ENCODE assay signal across 11 cellular contexts in the genomic region with DNA sequence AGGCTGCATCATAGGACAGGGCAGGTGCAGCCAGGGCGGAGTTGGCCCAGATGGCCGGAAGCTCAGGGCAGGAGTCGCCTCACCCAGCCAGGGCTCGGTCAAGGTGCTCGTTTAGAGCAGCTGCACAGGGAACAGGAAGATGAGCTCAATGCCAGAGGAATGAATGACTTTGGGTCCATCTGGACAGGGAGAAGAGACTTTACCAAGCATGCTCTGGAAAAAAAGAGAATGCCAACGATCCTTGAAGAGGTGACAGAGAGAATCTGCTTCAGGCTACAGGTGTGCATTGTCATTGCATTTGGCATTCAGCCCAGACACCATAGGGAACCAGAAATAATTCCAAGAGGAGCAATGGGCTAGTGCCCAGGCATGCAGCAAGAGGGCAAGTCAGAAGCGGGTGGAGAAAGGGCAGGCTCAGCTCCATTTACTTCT. TPM values are rescaled to one million over a fixed set of nuclear protein-coding genes. Genes with fewer than 3 reads are reported as not detected.
DNase-seq lines count a peak whose midpoint lies in the region; ATAC-seq and TF ChIP-seq lines count a peak whose summit lies in the region.
"Had no signal": no experiment of that assay in that cellular context is flagged by ENCODE, and none has a peak within 500 bp of the region (broad histone marks: within the 10 kb centered on the region; RNA-seq: fewer than 3 reads in every experiment).

No MANE protein-coding gene starts in this region.

- CTCF ChIA-PET in activated CD8-positive, alpha-beta T cell treated with anti-CD3 and anti-CD28 coated beads, Interleukin-2, amount 10 ng/mL, durations not matched to agents 7 days and 5 days (lab: Charles Lee) = interaction anchor here (1.2 kb wide), 1 partner anchor 202 kb away, joined by 3 read pairs; no protein-coding TSS in a partner anchor

- no peaks in the 10 kb centered on the region for H3K9me3 ChIP-seq in mucosa of descending colon

- H3K27me3 Mint-ChIP-seq in activated CD8-positive, alpha-beta T cell treated with anti-CD3 and anti-CD28 coated beads, Interleukin-2, amount 10 ng/mL, durations not matched to agents 7 days and 5 days (ENCODE audit: low read depth) = peaks cover 20% of the 10 kb centered on the region

- H3K4me1 Mint-ChIP-seq in activated CD8-positive, alpha-beta T cell treated with anti-CD3 and anti-CD28 coated beads, Interleukin-2, amount 10 ng/mL, durations not matched to agents 7 days and 5 days (ENCODE audit: low read depth) = no peaks in the 10 kb centered on the region
- H3K4me1 Mint-ChIP-seq: activated B cell treated with CpG ODN at 0.5 μM for 24 hours; activated naive CD8-positive, alpha-beta T cell treated with anti-CD3 and anti-CD28 coated beads, Interleukin-2, amount 10 ng/mL, durations not matched to agents 7 days and 5 days had no signal

- H3K4me3 Mint-ChIP-seq in activated CD8-positive, alpha-beta T cell treated with anti-CD3 and anti-CD28 coated beads, Interleukin-2, amount 10 ng/mL, durations not matched to agents 7 days and 5 days = no peak overlapping the region
- H3K4me3 Mint-ChIP-seq: activated B cell treated with CpG ODN at 0.5 μM for 24 hours; activated naive CD8-positive, alpha-beta T cell treated with anti-CD3 and anti-CD28 coated beads, Interleukin-2, amount 10 ng/mL, durations not matched to agents 7 days and 5 days had no signal

- no peak overlapping the region for H3K4me3 ChIP-seq in mucosa of descending colon

- TF ChIP-seq CTCF in mucosa of descending colon (IDR thresholded peaks at IDR 0.05) = no peak

- peaks cover 5% of the 10 kb centered on the region for H3K4me1 ChIP-seq in mucosa of descending colon (ENCODE audit: low read depth)

- peak; percentile 100 for ATAC-seq in mucosa of descending colon
- ATAC-seq in activated CD8-positive, alpha-beta T cell treated with anti-CD3 and anti-CD28 coated beads, Interleukin-2, amount 10 ng/mL, durations not matched to agents 7 days and 5 days = no peak

- intact Hi-C loops in mucosa of descending colon (cut with DNase I, micrococcal nuclease) = no loop called here

- no peak overlapping the region for H3K27ac Mint-ChIP-seq in activated CD8-positive, alpha-beta T cell treated with anti-CD3 and anti-CD28 coated beads, Interleukin-2, amount 10 ng/mL, durations not matched to agents 7 days and 5 days
- H3K27ac Mint-ChIP-seq: activated B cell treated with CpG ODN at 0.5 μM for 24 hours; activated naive CD8-positive, alpha-beta T cell treated with anti-CD3 and anti-CD28 coated beads, Interleukin-2, amount 10 ng/mL, durations not matched to agents 7 days and 5 days had no signal

- POLR2A ChIA-PET in activated CD8-positive, alpha-beta T cell treated with anti-CD3 and anti-CD28 coated beads, Interleukin-2, amount 10 ng/mL, durations not matched to agents 7 days and 5 days (lab: Charles Lee) = no interaction called here

- DNase-seq in DMS79 treated with DMSO at 0.1 percent for 48 hours (lab: John Stamatoyannopoulos, UW) = peak; percentile 91
- DNase-seq in NCI-H2081 treated with DMSO at 0.1 percent for 48 hours (lab: John Stamatoyannopoulos, UW) = peak; percentile 88
- peak; percentile 78 for DNase-seq in SW480 (ENCODE audit: low spot score)
- peak; percentile 81 to 86 (median 85) for DNase-seq in mucosa of descending colon
- DNase-seq in stimulated activated CD8-positive, alpha-beta memory T cell treated with anti-CD3 and anti-CD28 coated beads, Interleukin-4, amount 100 ng/mL, for 48 hours = no peak
- no peak for DNase-seq in activated CD8-positive, alpha-beta T cell treated with anti-CD3 and anti-CD28 coated beads, Interleukin-2, amount 10 ng/mL, durations not matched to agents 7 days and 5 days
- DNase-seq in SIG-M5 (lab: John Stamatoyannopoulos, UW) = no peak
- DNase-seq in activated T-cell treated with anti-CD3 and anti-CD28 coated beads for 4 hours = no peak
- DNase-seq: activated B cell treated with CpG ODN at 0.5 μM for 24 hours; activated naive CD8-positive, alpha-beta T cell treated with anti-CD3 and anti-CD28 coated beads, Interleukin-2, amount 10 ng/mL, durations not matched to agents 7 days and 5 days had no signal

- H3K9me3 Mint-ChIP-seq in activated CD8-positive, alpha-beta T cell treated with anti-CD3 and anti-CD28 coated beads, Interleukin-2, amount 10 ng/mL, durations not matched to agents 7 days and 5 days (ENCODE audit: insufficient read depth) = no peaks in the 10 kb centered on the region
- H3K9me3 Mint-ChIP-seq: activated B cell treated with CpG ODN at 0.5 μM for 24 hours; activated naive CD8-positive, alpha-beta T cell treated with anti-CD3 and anti-CD28 coated beads, Interleukin-2, amount 10 ng/mL, durations not matched to agents 7 days and 5 days had no signal

- H3K36me3 Mint-ChIP-seq in activated CD8-positive, alpha-beta T cell treated with anti-CD3 and anti-CD28 coated beads, Interleukin-2, amount 10 ng/mL, durations not matched to agents 7 days and 5 days (ENCODE audit: low read depth) = no peaks in the 10 kb centered on the region
- H3K36me3 Mint-ChIP-seq: activated naive CD8-positive, alpha-beta T cell treated with anti-CD3 and anti-CD28 coated beads, Interleukin-2, amount 10 ng/mL, durations not matched to agents 7 days and 5 days had no signal

- H3K36me3 ChIP-seq in mucosa of descending colon (ENCODE audit: low read depth) = no peaks in the 10 kb centered on the region

RNA-seq across cellular contexts. Expression of gene MPP3, which starts 6.7 kb away (rescaled TPM):
- total RNA-seq in mucosa of descending colon = 1 to 10 TPM; 1.8 to 8.6 (median 3.7) TPM
- total RNA-seq in activated CD8-positive, alpha-beta T cell treated with anti-CD3 and anti-CD28 coated beads, Interleukin-2, amount 10 ng/mL, durations not matched to agents 7 days and 5 days = not detected
- total RNA-seq: activated B cell treated with CpG ODN at 0.5 μM for 24 hours had no signal

RNA-seq across cellular contexts. Expression of gene CD300LG, which starts 7.3 kb away (rescaled TPM):
- total RNA-seq in mucosa of descending colon = 1 to 10 TPM in 1 of 3 donors, not detected in 2; 1.3 TPM
- not detected for total RNA-seq in activated CD8-positive, alpha-beta T cell treated with anti-CD3 and anti-CD28 coated beads, Interleukin-2, amount 10 ng/mL, durations not matched to agents 7 days and 5 days
- total RNA-seq: activated B cell treated with CpG ODN at 0.5 μM for 24 hours; activated naive CD8-positive, alpha-beta T cell treated with anti-CD3 and anti-CD28 coated beads, Interleukin-2, amount 10 ng/mL, durations not matched to agents 7 days and 5 days; endothelial cell of umbilical vein had no signal

RNA-seq across cellular contexts. Expression of gene CFAP97D1, which starts 59.5 kb away (rescaled TPM):
- not detected for total RNA-seq in mucosa of descending colon
- not detected for total RNA-seq in activated CD8-positive, alpha-beta T cell treated with anti-CD3 and anti-CD28 coated beads, Interleukin-2, amount 10 ng/mL, durations not matched to agents 7 days and 5 days
- total RNA-seq: activated B cell treated with CpG ODN at 0.5 μM for 24 hours; activated naive CD8-positive, alpha-beta T cell treated with anti-CD3 and anti-CD28 coated beads, Interleukin-2, amount 10 ng/mL, durations not matched to agents 7 days and 5 days; endothelial cell of umbilical vein had no signal

Comparison
In these comparisons a context has a peak if more than half of its experiments do, and no peak if none do; other contexts are left out.
1. DNase-seq: peak in DMS79 treated with DMSO at 0.1 percent for 48 hours (single experiment), NCI-H2081 treated with DMSO at 0.1 percent for 48 hours (single experiment), SW480 (single experiment) and mucosa of descending colon (3 of 3); none in stimulated activated CD8-positive, alpha-beta memory T cell treated with anti-CD3 and anti-CD28 coated beads, Interleukin-4, amount 100 ng/mL, for 48 hours (single experiment), activated CD8-positive, alpha-beta T cell treated with anti-CD3 and anti-CD28 coated beads, Interleukin-2, amount 10 ng/mL, durations not matched to agents 7 days and 5 days (single experiment), SIG-M5 (single experiment) and activated T-cell treated with anti-CD3 and anti-CD28 coated beads for 4 hours (single experiment).